In genomic region chr10:1535337-1535957, GRCh38 we compare ENCODE assay signal across 26 cellular contexts.
"Had no signal": no experiment of that assay in that cellular context is flagged by ENCODE, and none has a peak within 500 bp of the region (broad histone marks: within the 10 kb centered on the region; RNA-seq: fewer than 3 reads in every experiment).

No MANE protein-coding gene starts in this region.

- H3K27me3 Mint-ChIP-seq: activated CD4-positive, alpha-beta T cell treated with anti-CD3 and anti-CD28 coated beads, Interleukin-2, amount 10 ng/mL, durations not matched to agents 7 days and 5 days; activated naive CD4-positive, alpha-beta T cell treated with anti-CD3 and anti-CD28 coated beads, Interleukin-2, amount 50 U/mL, for 24 hours had no signal

- H3K4me3 Mint-ChIP-seq: activated CD4-positive, alpha-beta memory T cell treated with anti-CD3 and anti-CD28 coated beads for 36 hours; activated CD4-positive, alpha-beta T cell treated with anti-CD3 and anti-CD28 coated beads, Interleukin-2, amount 10 ng/mL, durations not matched to agents 7 days and 5 days; activated naive CD4-positive, alpha-beta T cell treated with anti-CD3 and anti-CD28 coated beads, Interleukin-2, amount 50 U/mL, for 24 hours; T-cell had no signal

- H3K9me3 ChIP-seq: breast epithelium had no signal

- ATAC-seq: Panc1, Right ventricle myocardium inferior, T-cell had no signal

- H3K4me1 ChIP-seq: breast epithelium had no signal

- DNase-seq: activated CD4-positive, alpha-beta memory T cell treated with anti-CD3 and anti-CD28 coated beads for 36 hours; activated CD4-positive, alpha-beta T cell treated with anti-CD3 and anti-CD28 coated beads, Interleukin-2, amount 10 ng/mL, durations not matched to agents 7 days and 5 days; activated CD4-positive, CD25-positive, alpha-beta regulatory T cell; activated CD8-positive, alpha-beta memory T cell treated with anti-CD3 and anti-CD28 coated beads for 24 hours; activated naive CD4-positive, alpha-beta T cell; activated T-cell treated with anti-CD3 and anti-CD28 coated beads for 4 hours; activated T-cell treated with anti-CD3 and anti-CD28 coated beads, Interleukin-2, amount 50 U/mL, for 48 hours; caudate nucleus; Kasumi-1; KBM-7; NCI-H1105 treated with DMSO at 0.1 percent for 48 hours; NCI-H146; NCI-H187 treated with DMSO at 0.1 percent for 48 hours; NCI-H2081 treated with DMSO at 0.1 percent for 48 hours; NCI-H446; NCI-H524; RPMI8226; T-cell; T-helper 2 cell; T1000 had no signal

- H3K4me3 ChIP-seq: breast epithelium, SK-N-MC had no signal

- H3K27ac ChIP-seq: breast epithelium, SK-N-MC had no signal

- H3K4me1 Mint-ChIP-seq: activated CD4-positive, alpha-beta T cell treated with anti-CD3 and anti-CD28 coated beads, Interleukin-2, amount 10 ng/mL, durations not matched to agents 7 days and 5 days; activated naive CD4-positive, alpha-beta T cell treated with anti-CD3 and anti-CD28 coated beads, Interleukin-2, amount 50 U/mL, for 24 hours; T-cell had no signal

- H3K27ac Mint-ChIP-seq: activated CD4-positive, alpha-beta memory T cell treated with anti-CD3 and anti-CD28 coated beads for 36 hours; activated CD4-positive, alpha-beta T cell treated with anti-CD3 and anti-CD28 coated beads, Interleukin-2, amount 10 ng/mL, durations not matched to agents 7 days and 5 days; activated naive CD4-positive, alpha-beta T cell treated with anti-CD3 and anti-CD28 coated beads, Interleukin-2, amount 50 U/mL, for 24 hours; activated T-helper 2 cell treated with anti-CD3 and anti-CD28 coated beads, Interferon-gamma antibody, Interleukin-2, Interleukin-4, amounts not matched to agents 10 μg/mL and 5 μg/mL and 100 μg/mL, durations not matched to agents 14 hours and 24 hours and 36 hours; T-cell had no signal

- H3K9me3 Mint-ChIP-seq: activated CD4-positive, alpha-beta memory T cell treated with anti-CD3 and anti-CD28 coated beads for 36 hours; activated CD4-positive, alpha-beta T cell treated with anti-CD3 and anti-CD28 coated beads, Interleukin-2, amount 10 ng/mL, durations not matched to agents 7 days and 5 days; activated naive CD4-positive, alpha-beta T cell treated with anti-CD3 and anti-CD28 coated beads, Interleukin-2, amount 50 U/mL, for 24 hours; activated T-helper 2 cell treated with anti-CD3 and anti-CD28 coated beads, Interferon-gamma antibody, Interleukin-2, Interleukin-4, amounts not matched to agents 10 μg/mL and 5 μg/mL and 100 μg/mL, durations not matched to agents 14 hours and 24 hours and 36 hours; T-cell had no signal

- H3K36me3 ChIP-seq: breast epithelium had no signal

- H3K36me3 Mint-ChIP-seq: activated CD4-positive, alpha-beta memory T cell treated with anti-CD3 and anti-CD28 coated beads for 36 hours; activated naive CD4-positive, alpha-beta T cell treated with anti-CD3 and anti-CD28 coated beads, Interleukin-2, amount 50 U/mL, for 24 hours; T-cell had no signal
